In the genomic region with DNA sequence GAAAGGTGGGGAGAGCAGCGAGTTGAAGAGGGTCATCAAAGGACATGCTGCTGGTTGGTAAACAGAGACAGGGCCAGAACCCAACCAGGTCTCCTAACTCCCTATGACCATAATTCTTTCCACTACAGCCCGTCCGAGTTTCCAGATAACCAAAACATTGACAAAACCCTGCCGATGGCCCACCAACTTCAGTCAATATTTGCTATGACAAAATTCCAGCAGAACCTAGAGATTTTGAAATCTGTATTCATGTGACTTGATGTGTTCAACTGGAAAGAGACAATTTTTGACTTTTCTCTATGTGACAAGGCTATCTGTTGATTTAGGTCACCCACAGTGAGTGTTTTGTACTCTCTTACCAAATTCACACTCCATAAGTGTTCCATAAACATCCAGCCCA, we compare ENCODE assay signal across 28 cellular contexts.
"Had no signal": no experiment of that assay in that cellular context is flagged by ENCODE, and none has a peak within 500 bp of the region (broad histone marks: within the 10 kb centered on the region; RNA-seq: fewer than 3 reads in every experiment).

No MANE protein-coding gene starts in this region.

- H3K4me3 ChIP-seq: pancreas, prostate gland, sigmoid colon, stomach, thoracic aorta, thyroid gland, tibial nerve, upper lobe of left lung, vagina had no signal

- H3K27ac Mint-ChIP-seq: naive thymus-derived CD8-positive, alpha-beta T cell; natural killer cell treated with Interleukin-12 subunit alpha and Interleukin-12 subunit beta and Interleukin-15 and Interleukin-18, amount 100 ng/mL, for 72 hours; nephron progenitor cell; stimulated activated effector memory CD8-positive, alpha-beta T cell treated with anti-CD3 and anti-CD28 coated beads, Interleukin-12 subunit alpha, Interleukin-12 subunit beta, amount 100 ng/mL, for 72 hours; stimulated activated naive B cell treated with anti-CD40 and anti-IgM and Interleukin-4, amounts not matched to agents 10 μg/mL and 1 μg/mL and 100 μg/mL, for 72 hours; stimulated activated naive CD8-positive, alpha-beta T cell treated with anti-CD3 and anti-CD28 coated beads, Interleukin-15, Interleukin-2, amounts not matched to agents 100 ng/mL and 50 ng/mL, for 24 hours had no signal

- H3K4me1 ChIP-seq: prostate gland, sigmoid colon, thyroid gland, tibial nerve, vagina had no signal

- H3K9me3 ChIP-seq: neutrophil, pancreas, prostate gland, sigmoid colon, stomach, thoracic aorta, thyroid gland, tibial nerve, upper lobe of left lung, vagina had no signal

- DNase-seq: naive thymus-derived CD8-positive, alpha-beta T cell; nephron progenitor cell; nucleus accumbens; pancreas; retina; right cardiac atrium; sigmoid colon; small intestine; stimulated activated CD4-positive, alpha-beta T cell treated with anti-CD3 and anti-CD28 coated beads, Interleukin-15, amount 100 ng/mL, for 24 hours; stimulated activated CD4-positive, alpha-beta T cell treated with anti-CD3 and anti-CD28 coated beads, Interleukin-2, amount 100 ng/mL, for 24 hours; stimulated activated CD4-positive, alpha-beta T cell treated with anti-CD3 and anti-CD28 coated beads, Interleukin-2, amount 100 ng/mL, for 48 hours; stimulated activated CD4-positive, alpha-beta T cell treated with anti-CD3 and anti-CD28 coated beads, Interleukin-4, amount 100 ng/mL, for 24 hours; stimulated activated naive B cell treated with anti-CD40 and anti-IgM and Interleukin-4, amounts not matched to agents 10 μg/mL and 1 μg/mL and 100 μg/mL, for 72 hours; stimulated activated naive CD4-positive, alpha-beta T cell treated with Interleukin-2 at 50 U/mL for 16 hours; stomach; thyroid gland; trophoblast cell had no signal

- H3K36me3 ChIP-seq: neutrophil, pancreas, prostate gland, sigmoid colon, stomach, thoracic aorta, thyroid gland, tibial nerve, upper lobe of left lung, vagina had no signal

- H3K27me3 ChIP-seq: pancreas, sigmoid colon, stomach, thyroid gland, tibial nerve, upper lobe of left lung, vagina had no signal

- H3K4me1 Mint-ChIP-seq: naive thymus-derived CD8-positive, alpha-beta T cell; neural crest cell; stimulated activated effector memory CD8-positive, alpha-beta T cell treated with anti-CD3 and anti-CD28 coated beads, Interleukin-12 subunit alpha, Interleukin-12 subunit beta, amount 100 ng/mL, for 72 hours; stimulated activated naive B cell treated with anti-CD40 and anti-IgM and Interleukin-4, amounts not matched to agents 10 μg/mL and 1 μg/mL and 100 μg/mL, for 72 hours had no signal

- ATAC-seq: naive thymus-derived CD8-positive, alpha-beta T cell; natural killer cell treated with Interleukin-12 subunit alpha and Interleukin-12 subunit beta and Interleukin-15 and Interleukin-18, amount 100 ng/mL, for 72 hours; pancreas; right cardiac atrium; stimulated activated effector memory CD8-positive, alpha-beta T cell treated with anti-CD3 and anti-CD28 coated beads, Interleukin-12 subunit alpha, Interleukin-12 subunit beta, amount 100 ng/mL, for 72 hours; stimulated activated naive B cell treated with anti-CD40 and anti-IgM and Interleukin-4, amounts not matched to agents 10 μg/mL and 1 μg/mL and 100 μg/mL, for 72 hours had no signal

- H3K27ac ChIP-seq: neutrophil, pancreas, prostate gland, sigmoid colon, stomach, thoracic aorta, thyroid gland, tibial nerve, upper lobe of left lung, vagina had no signal

- H3K9me3 Mint-ChIP-seq: naive thymus-derived CD8-positive, alpha-beta T cell; natural killer cell treated with Interleukin-12 subunit alpha and Interleukin-12 subunit beta and Interleukin-15 and Interleukin-18, amount 100 ng/mL, for 72 hours; nephron progenitor cell; stimulated activated effector memory CD8-positive, alpha-beta T cell treated with anti-CD3 and anti-CD28 coated beads, Interleukin-12 subunit alpha, Interleukin-12 subunit beta, amount 100 ng/mL, for 72 hours; stimulated activated naive CD8-positive, alpha-beta T cell treated with anti-CD3 and anti-CD28 coated beads, Interleukin-15, Interleukin-2, amounts not matched to agents 100 ng/mL and 50 ng/mL, for 24 hours had no signal

- H3K4me3 Mint-ChIP-seq: naive thymus-derived CD8-positive, alpha-beta T cell; natural killer cell treated with Interleukin-12 subunit alpha and Interleukin-12 subunit beta and Interleukin-15 and Interleukin-18, amount 100 ng/mL, for 72 hours; nephron progenitor cell; neural crest cell; stimulated activated effector memory CD8-positive, alpha-beta T cell treated with anti-CD3 and anti-CD28 coated beads, Interleukin-12 subunit alpha, Interleukin-12 subunit beta, amount 100 ng/mL, for 72 hours; stimulated activated naive B cell treated with anti-CD40 and anti-IgM and Interleukin-4, amounts not matched to agents 10 μg/mL and 1 μg/mL and 100 μg/mL, for 72 hours; stimulated activated naive CD8-positive, alpha-beta T cell treated with anti-CD3 and anti-CD28 coated beads, Interleukin-15, Interleukin-2, amounts not matched to agents 100 ng/mL and 50 ng/mL, for 24 hours had no signal

- FAIRE-seq: pancreas, small intestine, urothelium cell line had no signal

- H3K36me3 Mint-ChIP-seq: naive thymus-derived CD8-positive, alpha-beta T cell; natural killer cell treated with Interleukin-12 subunit alpha and Interleukin-12 subunit beta and Interleukin-15 and Interleukin-18, amount 100 ng/mL, for 72 hours; stimulated activated effector memory CD8-positive, alpha-beta T cell treated with anti-CD3 and anti-CD28 coated beads, Interleukin-12 subunit alpha, Interleukin-12 subunit beta, amount 100 ng/mL, for 72 hours had no signal
